Comparison of ENCODE assay signal across 8 cellular contexts in the genomic region with DNA sequence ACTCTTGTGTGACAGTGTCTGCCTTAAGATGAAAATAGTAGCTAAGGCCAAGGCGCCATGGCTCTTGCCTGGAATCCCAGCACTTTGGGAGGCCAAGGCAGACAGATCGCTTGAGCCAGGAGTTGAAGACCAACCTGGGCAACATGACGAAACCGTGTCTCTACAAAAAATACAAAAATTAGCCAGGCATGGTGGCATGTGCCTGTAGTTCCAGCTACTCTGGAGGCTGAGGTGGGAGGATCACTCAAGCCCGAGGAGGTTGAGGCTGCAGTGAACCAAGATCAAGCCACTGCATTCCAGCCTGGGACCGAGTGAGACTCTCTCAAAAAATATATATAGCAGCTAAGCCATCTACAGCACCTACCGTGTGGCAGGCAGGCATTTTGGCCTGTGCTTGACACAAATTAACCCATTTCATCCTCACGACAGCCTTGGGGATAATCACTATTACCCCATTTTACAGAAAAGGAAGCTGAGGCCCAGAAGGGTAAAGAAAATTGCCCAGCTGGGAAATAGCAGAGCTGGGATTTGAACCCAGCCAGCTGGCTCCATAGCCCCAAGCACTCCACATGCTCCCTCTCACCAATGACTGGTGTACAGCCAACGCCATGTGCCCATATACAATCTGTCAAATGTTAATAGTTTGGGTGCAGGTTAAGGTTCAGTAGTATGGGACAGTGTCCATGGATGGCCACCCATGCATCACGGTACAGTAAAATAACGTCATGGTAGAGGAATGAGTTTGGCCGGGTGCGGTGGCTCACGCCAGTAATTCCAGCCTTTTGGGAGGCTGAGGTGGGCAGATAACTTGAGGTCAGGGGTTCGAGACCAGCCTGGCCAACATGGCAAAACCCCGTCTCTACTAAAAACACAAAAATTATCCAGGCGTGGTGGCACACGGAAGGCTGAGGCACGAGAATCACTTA. TPM values are rescaled to one million over a fixed set of nuclear protein-coding genes. Genes with fewer than 3 reads are reported as not detected.
DNase-seq lines count a peak whose midpoint lies in the region; ATAC-seq and TF ChIP-seq lines count a peak whose summit lies in the region.

No MANE protein-coding gene starts in this region.

- H3K27me3 ChIP-seq in cardiac muscle cell: no peaks in the 10 kb centered on the region

- POLR2A ChIA-PET in GM10248 (lab: Yijun Ruan, JAX): interaction anchor here (0.5 to 2.0 kb wide), 9 partner anchors 12 to 459 kb away, joined by 3 to 9 read pairs (median 3); no protein-coding TSS in a partner anchor

- H3K4me1 Mint-ChIP-seq in activated naive CD4-positive, alpha-beta T cell treated with anti-CD3 and anti-CD28 coated beads, Interleukin-2, amount 50 U/mL, for 24 hours: peaks cover 41% of the 10 kb centered on the region
- H3K4me1 Mint-ChIP-seq in type B pancreatic cell (ENCODE audit: unreplicated experiment): peaks cover 41% of the 10 kb centered on the region

- peaks cover 9% of the 10 kb centered on the region for H3K4me1 ChIP-seq in cardiac muscle cell (ENCODE audit: low read depth)

- H3K36me3 ChIP-seq in cardiac muscle cell: peaks cover 2% of the 10 kb centered on the region

- H3K27ac ChIP-seq in cardiac muscle cell: peak overlapping the region; percentile 1

- no peak for TF ChIP-seq CTCF in cardiac muscle cell (IDR thresholded peaks at IDR 0.05; ENCODE audit: low read depth, low read length)
- no peak for TF ChIP-seq CTCF in type B pancreatic cell (conservative IDR thresholded peaks at IDR 0.05)
- TF ChIP-seq CTCF in GM10248 (IDR thresholded peaks at IDR 0.05; ENCODE audit: control extremely low read depth, extremely low read depth, low read depth, missing control alignments): no peak

- DNase-seq in cardiac muscle cell (ENCODE audit: low read depth in 1 of 2, low spot score in 1 of 2) (peak in 1 of 2 donors; percentile 21), Right ventricle myocardium superior (no peak), kidney glomerular epithelial cell (lab: John Stamatoyannopoulos, UW) (peak; percentile 62), type B pancreatic cell (ENCODE audit: extremely low spot score, unreplicated experiment) (no peak), GM10248 (ENCODE audit: extremely low spot score) (no peak), superior temporal gyrus (ENCODE audit: extremely low spot score) (no peak), activated gamma-delta T cell (lab: John Stamatoyannopoulos, UW) (no peak)

- peak overlapping the region; percentile 98 for H3K27ac Mint-ChIP-seq in activated naive CD4-positive, alpha-beta T cell treated with anti-CD3 and anti-CD28 coated beads, Interleukin-2, amount 50 U/mL, for 24 hours
- peak overlapping the region; percentile 96 for H3K27ac Mint-ChIP-seq in type B pancreatic cell

- peaks cover 32% of the 10 kb centered on the region for H3K36me3 Mint-ChIP-seq in activated naive CD4-positive, alpha-beta T cell treated with anti-CD3 and anti-CD28 coated beads, Interleukin-2, amount 50 U/mL, for 24 hours
- H3K36me3 Mint-ChIP-seq in type B pancreatic cell: peaks cover 13% of the 10 kb centered on the region

- H3K9me3 ChIP-seq in cardiac muscle cell (ENCODE audit: low read depth): no peaks in the 10 kb centered on the region

- no peaks in the 10 kb centered on the region for H3K27me3 Mint-ChIP-seq in activated naive CD4-positive, alpha-beta T cell treated with anti-CD3 and anti-CD28 coated beads, Interleukin-2, amount 50 U/mL, for 24 hours
- no peaks in the 10 kb centered on the region for H3K27me3 Mint-ChIP-seq in type B pancreatic cell

- intact Hi-C loops in Right ventricle myocardium superior (cut with DNase I): no loop called here

- ATAC-seq in Right ventricle myocardium superior (ENCODE audit: poor library complexity): no peak

- CTCF ChIA-PET in GM10248 (lab: Yijun Ruan, JAX): interaction anchor here (0.6 to 3.0 kb wide), 14 partner anchors 14 to 81 kb away, joined by 3 to 12 read pairs (median 4); no protein-coding TSS in a partner anchor

- peak overlapping the region; percentile 45 for H3K4me3 ChIP-seq in cardiac muscle cell

- peak overlapping the region; percentile 98 for H3K4me3 Mint-ChIP-seq in activated naive CD4-positive, alpha-beta T cell treated with anti-CD3 and anti-CD28 coated beads, Interleukin-2, amount 50 U/mL, for 24 hours
- peak overlapping the region; percentile 97 for H3K4me3 Mint-ChIP-seq in type B pancreatic cell

- no peaks in the 10 kb centered on the region for H3K9me3 Mint-ChIP-seq in activated naive CD4-positive, alpha-beta T cell treated with anti-CD3 and anti-CD28 coated beads, Interleukin-2, amount 50 U/mL, for 24 hours
- peaks cover 4% of the 10 kb centered on the region for H3K9me3 Mint-ChIP-seq in type B pancreatic cell

RNA-seq across cellular contexts. Expression of a gene that starts 3.1 kb away (rescaled TPM):
- 37.9 and 63.6 TPM in 2 replicates for total RNA-seq in cardiac muscle cell
- polyA plus RNA-seq in cardiac muscle cell: 43.0 and 64.9 TPM in 2 replicates
- total RNA-seq in Right ventricle myocardium superior: 7.0 TPM
- total RNA-seq in type B pancreatic cell (ENCODE audit: low replicate concordance): 91.4 and 137 TPM in 2 replicates

RNA-seq across cellular contexts. Expression of a gene that starts 39.1 kb away (rescaled TPM):
- total RNA-seq in cardiac muscle cell (115 and 144 TPM in 2 replicates), Right ventricle myocardium superior (38.4 TPM), type B pancreatic cell (ENCODE audit: low replicate concordance) (83.4 and 105 TPM in 2 replicates)
- polyA plus RNA-seq in cardiac muscle cell: 98.4 and 110 TPM in 2 replicates

RNA-seq across cellular contexts. Expression of a gene that starts 39.5 kb away (rescaled TPM):
- total RNA-seq in cardiac muscle cell: 39.1 and 50.3 TPM in 2 replicates
- polyA plus RNA-seq in cardiac muscle cell: 20.4 and 25.3 TPM in 2 replicates
- 13.9 TPM for total RNA-seq in Right ventricle myocardium superior
- 24.2 and 38.4 TPM in 2 replicates for total RNA-seq in type B pancreatic cell (ENCODE audit: low replicate concordance)
